In genomic region chr12:63790608-63790945, GRCh38 we compare ENCODE assay signal across 18 cellular contexts. TPM values are rescaled to one million over a fixed set of nuclear protein-coding genes. Genes with fewer than 3 reads are reported as not detected.
DNase-seq lines count a peak whose midpoint lies in the region; ATAC-seq, FAIRE-seq and TF ChIP-seq lines count a peak whose summit lies in the region.
"Had no signal": no experiment of that assay in that cellular context is flagged by ENCODE, and none has a peak within 500 bp of the region (broad histone marks: within the 10 kb centered on the region; RNA-seq: fewer than 3 reads in every experiment).

No MANE protein-coding gene starts in this region.

- TF ChIP-seq CTCF in HepG2 (CRISPR knock-in tag; IDR thresholded peaks at IDR 0.05) (no peak), right lobe of liver (IDR thresholded peaks at IDR 0.05) (no peak)

- no peak overlapping the region for H3K4me3 Mint-ChIP-seq in activated T-helper 17 cell treated with anti-CD3 and anti-CD28 coated beads, Interleukin-2, amount 50 U/mL, for 72 hours
- H3K4me3 Mint-ChIP-seq in activated T-helper 1 cell treated with anti-CD3 and anti-CD28 coated beads, Interleukin-12 subunit alpha, Interleukin-12 subunit beta, Interleukin-2, Interleukin-4 antibody, amounts not matched to agents 30 ng/mL and 10 ng/mL and 1 ng/mL, durations not matched to agents 14 hours and 24 hours and 36 hours, result no peak overlapping the region
- H3K4me3 Mint-ChIP-seq: CD8-positive, alpha-beta T cell had no signal

- no peak overlapping the region for H3K9ac ChIP-seq in HepG2 (ENCODE audit: insufficient read depth, low read depth, low read length)
- H3K9ac ChIP-seq in trophoblast cell (ENCODE audit: low read length), result no peak overlapping the region
- H3K9ac ChIP-seq: GM23248 had no signal

- no peak for TF ChIP-seq RAD21 in HepG2 (CRISPR knock-in tag; IDR thresholded peaks at IDR 0.05)

- H3K36me3 Mint-ChIP-seq in activated T-helper 17 cell treated with anti-CD3 and anti-CD28 coated beads, Interleukin-2, amount 50 U/mL, for 72 hours (ENCODE audit: low read depth), result peaks cover 55% of the 10 kb centered on the region
- peaks cover 36% of the 10 kb centered on the region for H3K36me3 Mint-ChIP-seq in activated T-helper 1 cell treated with anti-CD3 and anti-CD28 coated beads, Interleukin-12 subunit alpha, Interleukin-12 subunit beta, Interleukin-2, Interleukin-4 antibody, amounts not matched to agents 30 ng/mL and 10 ng/mL and 1 ng/mL, durations not matched to agents 14 hours and 24 hours and 36 hours (ENCODE audit: low read depth)

- H3K14ac ChIP-seq in trophoblast cell (ENCODE audit: low read length), result no peak overlapping the region

- no peak overlapping the region for H3K4ac ChIP-seq in trophoblast cell (ENCODE audit: low read depth, low read length)

- H3K9me3 ChIP-seq in HepG2 (ENCODE audit: low read length) (no peaks in the 10 kb centered on the region), right lobe of liver (no peaks in the 10 kb centered on the region), trophoblast cell (ENCODE audit: insufficient read depth, low read depth, low read length) (no peaks in the 10 kb centered on the region)
- H3K9me3 ChIP-seq: Caco-2 had no signal

- in situ Hi-C loops in HepG2 (cut with HindIII; ENCODE audit: extremely low pct_ligation_motif_present, low pct_unique_long_range_greater_than_20kb), result no loop called here

- FAIRE-seq in HepG2 (lab: Jason Lieb, UNC), result no peak
- FAIRE-seq: GM12878, GM19239, H1 had no signal

- POLR2A ChIA-PET in HepG2 (lab: Yijun Ruan, JAX), result no interaction called here

- H3K27ac ChIP-seq in HepG2 (ENCODE audit: extremely low read length, insufficient read depth, low read length) (no peak overlapping the region), right lobe of liver (no peak overlapping the region), trophoblast cell (ENCODE audit: low read depth, low read length) (no peak overlapping the region)
- H3K27ac ChIP-seq: GM23248 had no signal

- CTCF ChIA-PET in HepG2 (lab: Yijun Ruan, JAX; ENCODE audit: low intra/inter-chr PET ratio, low total read pairs), result no interaction called here

- H3K27ac Mint-ChIP-seq in activated T-helper 17 cell treated with anti-CD3 and anti-CD28 coated beads, Interleukin-2, amount 50 U/mL, for 72 hours, result peak overlapping the region; percentile 43
- H3K27ac Mint-ChIP-seq in activated T-helper 1 cell treated with anti-CD3 and anti-CD28 coated beads, Interleukin-12 subunit alpha, Interleukin-12 subunit beta, Interleukin-2, Interleukin-4 antibody, amounts not matched to agents 30 ng/mL and 10 ng/mL and 1 ng/mL, durations not matched to agents 14 hours and 24 hours and 36 hours, result no peak overlapping the region
- H3K27ac Mint-ChIP-seq: CD8-positive, alpha-beta T cell had no signal

- H3K9me3 Mint-ChIP-seq in activated T-helper 17 cell treated with anti-CD3 and anti-CD28 coated beads, Interleukin-2, amount 50 U/mL, for 72 hours, result no peaks in the 10 kb centered on the region
- no peaks in the 10 kb centered on the region for H3K9me3 Mint-ChIP-seq in activated T-helper 1 cell treated with anti-CD3 and anti-CD28 coated beads, Interleukin-12 subunit alpha, Interleukin-12 subunit beta, Interleukin-2, Interleukin-4 antibody, amounts not matched to agents 30 ng/mL and 10 ng/mL and 1 ng/mL, durations not matched to agents 14 hours and 24 hours and 36 hours
- H3K9me3 Mint-ChIP-seq: CD8-positive, alpha-beta T cell had no signal

- peaks cover 4% of the 10 kb centered on the region for H3K4me1 Mint-ChIP-seq in activated T-helper 17 cell treated with anti-CD3 and anti-CD28 coated beads, Interleukin-2, amount 50 U/mL, for 72 hours
- peaks cover 5% of the 10 kb centered on the region for H3K4me1 Mint-ChIP-seq in activated T-helper 1 cell treated with anti-CD3 and anti-CD28 coated beads, Interleukin-12 subunit alpha, Interleukin-12 subunit beta, Interleukin-2, Interleukin-4 antibody, amounts not matched to agents 30 ng/mL and 10 ng/mL and 1 ng/mL, durations not matched to agents 14 hours and 24 hours and 36 hours (ENCODE audit: low read depth)

- H4K12ac ChIP-seq in trophoblast cell (ENCODE audit: low read depth, low read length), result no peak overlapping the region

- H3K36me3 ChIP-seq in HepG2 (replicated peaks in 1 of 2; ENCODE audit: control insufficient read depth in 1 of 2, insufficient read depth in 2 of 2, low read length in 2 of 2), result peaks cover 2 to 11% of the 10 kb centered on the region in 2 experiments; a peak in 2 of 5 replicates
- peaks cover 0 to 11% (median 7%) of the 10 kb centered on the region in 4 donors for H3K36me3 ChIP-seq in right lobe of liver
- H3K36me3 ChIP-seq in trophoblast cell (ENCODE audit: control insufficient read depth in 1 of 2, insufficient read depth in 2 of 2, low read length in 2 of 2), result peaks cover 7 to 8% of the 10 kb centered on the region in 2 experiments

- H3K79me2 ChIP-seq in HepG2 (ENCODE audit: insufficient read depth, low read length), result no peaks in the 10 kb centered on the region
- H3K79me2 ChIP-seq in trophoblast cell (ENCODE audit: control insufficient read depth, insufficient read depth, low read length, poor library complexity), result no peaks in the 10 kb centered on the region

- H2BK120ac ChIP-seq in trophoblast cell (ENCODE audit: insufficient read depth, low read length, poor library complexity), result no peak overlapping the region

- H3K4me2 ChIP-seq in HepG2 (ENCODE audit: low read depth, low read length), result no peak overlapping the region
- H3K4me2 ChIP-seq in trophoblast cell (ENCODE audit: low read length), result no peak overlapping the region

- no peak overlapping the region for H2BK12ac ChIP-seq in trophoblast cell (ENCODE audit: low read length)

- H2AFZ ChIP-seq in HepG2 (ENCODE audit: low read length), result no peak overlapping the region
- H2AFZ ChIP-seq in trophoblast cell (ENCODE audit: insufficient read depth, low read length, poor library complexity), result no peak overlapping the region
- H2AFZ ChIP-seq: GM23248 had no signal

- H3K79me1 ChIP-seq in trophoblast cell (ENCODE audit: low read length), result no peaks in the 10 kb centered on the region

- DNase-seq in HepG2 (ENCODE audit: low spot score) (no peak), right lobe of liver (no peak), trophoblast cell (peak; percentile 56 to 67), DMS79 treated with DMSO at 0.1 percent for 48 hours (lab: John Stamatoyannopoulos, UW) (no peak)
- DNase-seq in activated T-helper 1 cell treated with anti-CD3 and anti-CD28 coated beads, Interleukin-12 subunit alpha, Interleukin-12 subunit beta, Interleukin-2, Interleukin-4 antibody, amounts not matched to agents 30 ng/mL and 10 ng/mL and 1 ng/mL, durations not matched to agents 14 hours and 24 hours and 36 hours (ENCODE audit: low spot score), result no peak
- DNase-seq: C1 segment of cervical spinal cord; Caco-2; CD8-positive, alpha-beta T cell; DMS153; EL; GDM1; GM23248; H7; HCEC 1CT had no signal

- H3K4me1 ChIP-seq in HepG2 (ENCODE audit: insufficient read depth, low read length) (0 out of 2 replicates have a peak, but pooled peaks cover 5% of the 10 kb centered on the region), right lobe of liver (peaks cover 0 to under 1% (median 0%) of the 10 kb centered on the region in 4 donors), trophoblast cell (ENCODE audit: control insufficient read depth in 1 of 2, insufficient read depth in 2 of 2, low read length in 2 of 2) (no peaks in the 10 kb centered on the region)
- H3K4me1 ChIP-seq: Caco-2 had no signal

- TF ChIP-seq POLR2A in HepG2 (IDR thresholded peaks at IDR 0.05; ENCODE audit: insufficient read depth in 1 of 2, low read depth in 2 of 2, low read length in 2 of 2) (no peak), right lobe of liver (IDR thresholded peaks at IDR 0.05) (no peak)

- no peaks in the 10 kb centered on the region for H4K20me1 ChIP-seq in HepG2 (ENCODE audit: insufficient read depth, low read length)

- no peak overlapping the region for H3K4me3 ChIP-seq in HepG2 (replicated peaks in 1 of 3; ENCODE audit: insufficient read depth in 1 of 3, low read depth in 2 of 3, low read length in 3 of 3)
- H3K4me3 ChIP-seq in right lobe of liver, result no peak overlapping the region
- H3K4me3 ChIP-seq in trophoblast cell (ENCODE audit: low read depth, low read length), result no peak overlapping the region
- H3K4me3 ChIP-seq: GM12878, GM23248 had no signal

- no peak overlapping the region for H2BK5ac ChIP-seq in trophoblast cell (ENCODE audit: low read depth, low read length, poor library complexity)

- ATAC-seq in HepG2 (no peak), right lobe of liver (no peak)
- no peak for ATAC-seq in activated T-helper 17 cell treated with anti-CD3 and anti-CD28 coated beads, Interleukin-2, amount 50 U/mL, for 72 hours (replicated peaks)
- ATAC-seq: CD8-positive, alpha-beta T cell; GM12878 had no signal

- H3K18ac ChIP-seq in trophoblast cell (ENCODE audit: low read length), result no peak overlapping the region

- 91% methylated on average over 4 of the region's 4 CpGs for WGBS in HepG2 (ENCODE audit: low lambda C conversion rate)
- WGBS in right lobe of liver (ENCODE audit: insufficient coverage, low coverage, low lambda C conversion rate, missing lambda C conversion rate), result 88% methylated on average over 4 of the region's 4 CpGs
- no CpG with 5 or more reads among the region's 4 CpGs for WGBS in trophoblast cell (ENCODE audit: extremely low coverage, insufficient coverage, insufficient read length)

- no peak overlapping the region for H4K91ac ChIP-seq in trophoblast cell (ENCODE audit: low read depth, low read length)

- no peak overlapping the region for H3K23ac ChIP-seq in trophoblast cell (ENCODE audit: low read length)

- intact Hi-C loops in HepG2 (cut with micrococcal nuclease; ENCODE audit: unreplicated experiment), result no loop called here
- intact Hi-C loops in right lobe of liver (cut with DNase I), result no loop called here
- intact Hi-C loops in activated T-helper 1 cell treated with anti-CD3 and anti-CD28 coated beads, Interleukin-12 subunit alpha, Interleukin-12 subunit beta, Interleukin-2, Interleukin-4 antibody, amounts not matched to agents 30 ng/mL and 10 ng/mL and 1 ng/mL, durations not matched to agents 14 hours and 24 hours and 36 hours (cut with micrococcal nuclease), result no loop called here

- no peak overlapping the region for H2AK5ac ChIP-seq in trophoblast cell (ENCODE audit: low read length)

- BruUV-seq in HepG2 (replicated peaks; lab: Mats Ljungman, UMichigan), result no TSS peak

- H3K27me3 ChIP-seq in HepG2 (ENCODE audit: control insufficient read depth in 1 of 2, insufficient read depth in 2 of 2, low read length in 2 of 2), result no peaks in the 10 kb centered on the region
- no peaks in the 10 kb centered on the region for H3K27me3 ChIP-seq in right lobe of liver
- H3K27me3 ChIP-seq in trophoblast cell (ENCODE audit: insufficient read depth, low read length), result no peaks in the 10 kb centered on the region

- H3K27me3 Mint-ChIP-seq in activated T-helper 17 cell treated with anti-CD3 and anti-CD28 coated beads, Interleukin-2, amount 50 U/mL, for 72 hours, result no peaks in the 10 kb centered on the region
- H3K27me3 Mint-ChIP-seq in activated T-helper 1 cell treated with anti-CD3 and anti-CD28 coated beads, Interleukin-12 subunit alpha, Interleukin-12 subunit beta, Interleukin-2, Interleukin-4 antibody, amounts not matched to agents 30 ng/mL and 10 ng/mL and 1 ng/mL, durations not matched to agents 14 hours and 24 hours and 36 hours (ENCODE audit: insufficient read depth), result no peaks in the 10 kb centered on the region

- TF ChIP-seq EP300 in HepG2 (IDR thresholded peaks at IDR 0.05; ENCODE audit: low read depth in 2 of 2, low read length in 2 of 2) (no peak), HepG2 (CRISPR knock-in tag; IDR thresholded peaks at IDR 0.05; ENCODE audit: borderline replicate concordance) (no peak)

- no peak overlapping the region for H4K8ac ChIP-seq in trophoblast cell (ENCODE audit: low read depth, low read length)

RNA-seq across cellular contexts. Expression of gene RXYLT1, which starts 10.9 kb away (rescaled TPM):
- total RNA-seq in HepG2 (2016; rRNA removed; fragmentation: Illumina TruSeq; extraction: Trizol) (11.4 and 15.5 TPM in 2 replicates), right lobe of liver (10 to 100 TPM in 4 of 6 experiments, 1 to 10 TPM in 2; 8.8 to 10.9 (median 10.3) TPM)
- 13.8 and 15.4 TPM in 2 replicates for total RNA-seq in HepG2 (2016; cell fraction: cytosol; rRNA removed; fragmentation: Illumina TruSeq; extraction: Trizol; ENCODE audit: low read depth)
- total RNA-seq in HepG2 (2016; cell fraction: insoluble cytoplasmic fraction; rRNA removed; fragmentation: Illumina TruSeq; extraction: Trizol), result 12.9 and 15.8 TPM in 2 replicates
- total RNA-seq in HepG2 (2016; cell fraction: membrane; rRNA removed; fragmentation: Illumina TruSeq; extraction: Trizol), result 22.0 and 22.6 TPM in 2 replicates
- total RNA-seq in HepG2 (2016; cell fraction: nucleus; rRNA removed; fragmentation: Illumina TruSeq; extraction: Trizol), result 16.2 and 20.7 TPM in 2 replicates
- 8.3 and 8.6 TPM in 2 replicates for polyA plus RNA-seq in HepG2 (2011; rRNA removed)
- polyA plus RNA-seq in HepG2 (2011; cell fraction: cytosol; rRNA removed), result 4.1 and 6.9 TPM in 2 replicates
- polyA plus RNA-seq in HepG2 (2011; cell fraction: nucleus; rRNA removed), result 5.0 and 6.6 TPM in 2 replicates
- polyA plus RNA-seq in HepG2 (2012), result 9.5 and 11.2 TPM in 2 replicates
- 17.8 and 18.9 TPM in 2 replicates for polyA plus RNA-seq in HepG2 (2016; cell fraction: cytosol; fragmentation: Illumina TruSeq; extraction: Trizol; ENCODE audit: low read depth)
- 11.5 and 13.0 TPM in 2 replicates for polyA plus RNA-seq in HepG2 (2016; cell fraction: insoluble cytoplasmic fraction; fragmentation: Illumina TruSeq; extraction: Trizol; ENCODE audit: low read depth)
- polyA plus RNA-seq in HepG2 (2016; cell fraction: membrane; fragmentation: Illumina TruSeq; extraction: Trizol; ENCODE audit: low read depth), result 19.8 and 21.0 TPM in 2 replicates
- 19.2 and 20.3 TPM in 2 replicates for polyA plus RNA-seq in HepG2 (2016; cell fraction: nucleus; fragmentation: Illumina TruSeq; extraction: Trizol; ENCODE audit: insufficient read depth, low read depth)
- 5.4 and 10.6 TPM in 2 replicates for polyA minus RNA-seq in HepG2 (2011; rRNA and poly(A)+ RNA removed; ENCODE audit: low replicate concordance)
- polyA minus RNA-seq in HepG2 (2011; cell fraction: cytosol; rRNA and poly(A)+ RNA removed), result 4.1 and 4.4 TPM in 2 replicates
- polyA minus RNA-seq in HepG2 (2011; cell fraction: nucleus; rRNA and poly(A)+ RNA removed), result 14.2 and 18.2 TPM in 2 replicates
- total RNA-seq in activated T-helper 17 cell treated with anti-CD3 and anti-CD28 coated beads, Interleukin-2, amount 50 U/mL, for 72 hours, result 10 to 100 TPM in 1 of 2 donors, 1 to 10 TPM in 1; 9.0 to 18.1 TPM
- polyA plus RNA-seq in trophoblast cell (2013), result 47.7 and 50.7 TPM in 2 replicates
- total RNA-seq in activated T-helper 1 cell treated with anti-CD3 and anti-CD28 coated beads, Interleukin-12 subunit alpha, Interleukin-12 subunit beta, Interleukin-2, Interleukin-4 antibody, amounts not matched to agents 30 ng/mL and 10 ng/mL and 1 ng/mL, durations not matched to agents 14 hours and 24 hours and 36 hours, result 26.5 and 27.3 TPM in 2 replicates

RNA-seq across cellular contexts. Expression of gene SRGAP1, which starts 53.9 kb away (rescaled TPM):
- total RNA-seq in HepG2 (2016; rRNA removed; fragmentation: Illumina TruSeq; extraction: Trizol), result 1.6 and 1.8 TPM in 2 replicates
- 1.1 and 1.8 TPM in 2 replicates for total RNA-seq in HepG2 (2016; cell fraction: cytosol; rRNA removed; fragmentation: Illumina TruSeq; extraction: Trizol; ENCODE audit: low read depth)
- total RNA-seq in HepG2 (2016; cell fraction: insoluble cytoplasmic fraction; rRNA removed; fragmentation: Illumina TruSeq; extraction: Trizol), result 1.2 and 2.0 TPM in 2 replicates
- 1.00 and 1.2 TPM in 2 replicates for total RNA-seq in HepG2 (2016; cell fraction: membrane; rRNA removed; fragmentation: Illumina TruSeq; extraction: Trizol)
- total RNA-seq in HepG2 (2016; cell fraction: nucleus; rRNA removed; fragmentation: Illumina TruSeq; extraction: Trizol), result 4.3 and 5.0 TPM in 2 replicates
- polyA plus RNA-seq in HepG2 (2011; rRNA removed), result 3.1 and 3.4 TPM in 2 replicates
- 1.2 and 1.7 TPM in 2 replicates for polyA plus RNA-seq in HepG2 (2011; cell fraction: cytosol; rRNA removed)
- polyA plus RNA-seq in HepG2 (2011; cell fraction: nucleus; rRNA removed), result 3.4 and 8.0 TPM in 2 replicates
- polyA plus RNA-seq in HepG2 (2012), result 0.42 and 0.83 TPM in 2 replicates
- polyA plus RNA-seq in HepG2 (2016; cell fraction: cytosol; fragmentation: Illumina TruSeq; extraction: Trizol; ENCODE audit: low read depth), result 0.07 and 0.18 TPM in 2 replicates
- polyA plus RNA-seq in HepG2 (2016; cell fraction: insoluble cytoplasmic fraction; fragmentation: Illumina TruSeq; extraction: Trizol; ENCODE audit: low read depth), result 1.2 and 1.5 TPM in 2 replicates
- polyA plus RNA-seq in HepG2 (2016; cell fraction: membrane; fragmentation: Illumina TruSeq; extraction: Trizol; ENCODE audit: low read depth), result 0.26 and 0.30 TPM in 2 replicates
- polyA plus RNA-seq in HepG2 (2016; cell fraction: nucleus; fragmentation: Illumina TruSeq; extraction: Trizol; ENCODE audit: insufficient read depth, low read depth), result 2.9 and 3.1 TPM in 2 replicates
- 10.5 and 17.4 TPM in 2 replicates for polyA minus RNA-seq in HepG2 (2011; rRNA and poly(A)+ RNA removed; ENCODE audit: low replicate concordance)
- polyA minus RNA-seq in HepG2 (2011; cell fraction: cytosol; rRNA and poly(A)+ RNA removed), result 4.3 and 4.9 TPM in 2 replicates
- polyA minus RNA-seq in HepG2 (2011; cell fraction: nucleus; rRNA and poly(A)+ RNA removed), result 24.1 and 26.9 TPM in 2 replicates
- 1 to 10 TPM; 1.3 to 5.0 (median 3.0) TPM for total RNA-seq in right lobe of liver
- total RNA-seq in activated T-helper 17 cell treated with anti-CD3 and anti-CD28 coated beads, Interleukin-2, amount 50 U/mL, for 72 hours, result under 1 TPM; 0.06 to 0.29 TPM
- polyA plus RNA-seq in trophoblast cell (2013), result 3.1 TPM in 2 replicates
- total RNA-seq in activated T-helper 1 cell treated with anti-CD3 and anti-CD28 coated beads, Interleukin-12 subunit alpha, Interleukin-12 subunit beta, Interleukin-2, Interleukin-4 antibody, amounts not matched to agents 30 ng/mL and 10 ng/mL and 1 ng/mL, durations not matched to agents 14 hours and 24 hours and 36 hours, result 0.03 and 0.05 TPM in 2 replicates

Comparison
In these comparisons a context has a peak if more than half of its experiments do, and no peak if none do; other contexts are left out.
1. DNase-seq: peak in trophoblast cell (2 of 2); none in HepG2 (single experiment), right lobe of liver (0 of 3), DMS79 treated with DMSO at 0.1 percent for 48 hours (single experiment) and activated T-helper 1 cell treated with anti-CD3 and anti-CD28 coated beads, Interleukin-12 subunit alpha, Interleukin-12 subunit beta, Interleukin-2, Interleukin-4 antibody, amounts not matched to agents 30 ng/mL and 10 ng/mL and 1 ng/mL, durations not matched to agents 14 hours and 24 hours and 36 hours (single experiment).